Comparison of ENCODE assay signal across 16 cellular contexts in the genomic region with DNA sequence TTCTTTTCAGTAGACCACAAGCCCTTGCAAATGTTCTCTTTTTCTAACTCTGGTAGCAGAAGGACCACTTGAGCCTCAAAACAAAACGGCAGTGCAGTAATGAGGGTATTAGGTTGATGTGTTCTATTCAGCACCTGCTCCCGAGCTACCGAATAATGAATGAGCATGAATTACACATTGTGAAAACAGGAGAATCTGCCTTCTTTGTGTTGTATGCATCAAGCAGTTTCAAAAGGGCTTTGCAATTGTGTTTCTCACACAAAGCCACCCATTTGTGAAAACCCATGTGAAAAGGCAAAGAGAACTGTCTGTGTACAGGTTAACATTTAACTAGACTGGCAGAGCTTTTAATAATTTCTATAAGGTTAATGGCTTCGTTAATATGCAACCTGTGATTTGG.
A peak's percentile ranks its signal among the peaks of the same experiment; 100 is the strongest.
DNase-seq lines count a peak whose midpoint lies in the region; ATAC-seq and TF ChIP-seq lines count a peak whose summit lies in the region.
"Had no signal": no experiment of that assay in that cellular context is flagged by ENCODE, and none has a peak within 500 bp of the region (broad histone marks: within the 10 kb centered on the region; RNA-seq: fewer than 3 reads in every experiment).

No MANE protein-coding gene starts in this region.

- H3K36me3 Mint-ChIP-seq in brain (peaks cover under 1% of the 10 kb centered on the region), mesothelial cell of epicardium (no peaks in the 10 kb centered on the region)
- H3K36me3 Mint-ChIP-seq: stimulated activated memory B cell treated with anti-CD40 and anti-IgM and Interleukin-4, amounts not matched to agents 10 μg/mL and 1 μg/mL and 100 μg/mL, for 72 hours had no signal

- peak overlapping the region in 1 of 5 experiments; percentile 47 for H3K4me3 Mint-ChIP-seq in brain
- no peak overlapping the region for H3K4me3 Mint-ChIP-seq in mesothelial cell of epicardium
- H3K4me3 Mint-ChIP-seq: HFFc6; stimulated activated memory B cell treated with anti-CD40 and anti-IgM and Interleukin-4, amounts not matched to agents 10 μg/mL and 1 μg/mL and 100 μg/mL, for 72 hours had no signal

- peaks cover 24% of the 10 kb centered on the region for H3K4me1 Mint-ChIP-seq in brain
- H3K4me1 Mint-ChIP-seq in mesothelial cell of epicardium = no peaks in the 10 kb centered on the region
- H3K4me1 Mint-ChIP-seq: stimulated activated memory B cell treated with anti-CD40 and anti-IgM and Interleukin-4, amounts not matched to agents 10 μg/mL and 1 μg/mL and 100 μg/mL, for 72 hours had no signal

- DNase-seq in NCI-H1930 (lab: John Stamatoyannopoulos, UW) (peak; percentile 83 to 84), mesothelial cell of epicardium (ENCODE audit: low spot score in 2 of 2, unreplicated experiment in 2 of 2) (no peak), activated gamma-delta T cell treated with Interleukin-2 at 50 U/mL for 16 hours (no peak), DMS 273 (lab: John Stamatoyannopoulos, UW; ENCODE audit: unreplicated experiment) (no peak)
- DNase-seq in activated CD4-positive, alpha-beta T cell treated with anti-CD3 and anti-CD28 coated beads, Interleukin-2, amount 50 U/mL, for 4 hours = no peak
- DNase-seq: activated CD8-positive, alpha-beta memory T cell treated with anti-CD3 and anti-CD28 coated beads for 24 hours; DMS 273 treated with DMSO at 0.1 percent for 48 hours; gastrocnemius medialis; HFFc6; stimulated activated CD4-positive, alpha-beta T cell treated with anti-CD3 and anti-CD28 coated beads, Interleukin-4, amount 100 ng/mL, for 24 hours; T1000 had no signal

- H3K27ac Mint-ChIP-seq in brain (peak overlapping the region; percentile 35 to 90 (median 42)), mesothelial cell of epicardium (no peak overlapping the region)
- H3K27ac Mint-ChIP-seq: HFFc6; stimulated activated memory B cell treated with anti-CD40 and anti-IgM and Interleukin-4, amounts not matched to agents 10 μg/mL and 1 μg/mL and 100 μg/mL, for 72 hours had no signal

- ATAC-seq in GM18498 (IDR thresholded peaks at IDR 0.05; ENCODE audit: unreplicated experiment) (peak; percentile 56), HG02943 (IDR thresholded peaks at IDR 0.05; ENCODE audit: low read depth, unreplicated experiment) (peak; percentile 62)
- ATAC-seq: gastrocnemius medialis; K562; stimulated activated memory B cell treated with anti-CD40 and anti-IgM and Interleukin-4, amounts not matched to agents 10 μg/mL and 1 μg/mL and 100 μg/mL, for 72 hours had no signal

- H3K27me3 Mint-ChIP-seq in brain (no peaks in the 10 kb centered on the region), mesothelial cell of epicardium (ENCODE audit: low read depth) (peaks cover 59% of the 10 kb centered on the region)
- H3K27me3 Mint-ChIP-seq: stimulated activated memory B cell treated with anti-CD40 and anti-IgM and Interleukin-4, amounts not matched to agents 10 μg/mL and 1 μg/mL and 100 μg/mL, for 72 hours had no signal

- no peak for TF ChIP-seq CTCF in brain (conservative IDR thresholded peaks at IDR 0.05)
- no peak for TF ChIP-seq CTCF in mesothelial cell of epicardium (IDR thresholded peaks at IDR 0.05; ENCODE audit: unreplicated experiment)

- H3K9me3 Mint-ChIP-seq in brain = peaks cover 0 to 6% (median 1%) of the 10 kb centered on the region in 5 experiments
- H3K9me3 Mint-ChIP-seq in mesothelial cell of epicardium = no peaks in the 10 kb centered on the region
- H3K9me3 Mint-ChIP-seq: HFFc6 had no signal

Comparison
In these comparisons a context has a peak if more than half of its experiments do, and no peak if none do; other contexts are left out.
1. DNase-seq: peak in NCI-H1930 (2 of 2); none in mesothelial cell of epicardium (0 of 2), activated gamma-delta T cell treated with Interleukin-2 at 50 U/mL for 16 hours (single experiment), activated CD4-positive, alpha-beta T cell treated with anti-CD3 and anti-CD28 coated beads, Interleukin-2, amount 50 U/mL, for 4 hours (0 of 2) and DMS 273 (single experiment).